In the genomic region with DNA sequence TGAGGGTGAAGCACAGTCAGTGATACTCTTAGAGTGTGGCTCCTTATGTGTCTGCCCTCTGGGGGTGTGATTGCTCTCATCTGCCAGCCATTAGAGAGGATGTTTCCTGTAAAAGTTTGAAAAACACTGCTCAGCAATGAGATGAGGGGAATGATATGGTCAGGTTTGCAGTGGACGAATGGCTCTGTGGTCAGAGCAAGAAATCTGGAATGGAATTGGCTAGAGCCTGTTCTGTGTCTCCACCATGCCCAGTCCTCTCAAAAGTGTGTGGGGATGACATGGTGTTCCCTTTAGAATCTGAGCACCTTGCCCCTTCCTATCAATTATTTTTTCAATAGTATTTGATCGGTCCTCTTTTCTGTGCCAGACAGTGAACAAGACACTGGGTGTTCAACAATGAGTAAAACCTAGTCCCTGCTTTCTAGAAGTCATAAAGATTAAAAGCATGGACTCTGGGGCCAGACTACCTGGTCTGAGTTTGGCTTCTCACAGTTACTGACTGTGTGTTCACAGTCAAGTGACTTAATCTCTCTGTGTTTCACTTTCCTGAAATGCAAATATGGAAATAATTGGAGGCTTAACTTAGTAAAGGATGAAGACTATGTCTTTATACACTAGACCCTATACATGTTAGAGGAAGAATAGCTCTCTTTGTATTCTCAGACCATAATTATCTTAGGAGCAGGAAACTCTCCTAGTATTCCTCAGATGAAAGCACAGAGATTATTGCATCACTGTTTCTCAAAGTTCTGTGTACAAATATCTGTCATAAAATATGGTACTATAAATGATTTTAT, we compare ENCODE assay signal across 13 cellular contexts. TPM values are rescaled to one million over a fixed set of nuclear protein-coding genes. Genes with fewer than 3 reads are reported as not detected.
DNase-seq lines count a peak whose midpoint lies in the region; ATAC-seq, FAIRE-seq and TF ChIP-seq lines count a peak whose summit lies in the region.
"Had no signal": no experiment of that assay in that cellular context is flagged by ENCODE, and none has a peak within 500 bp of the region (broad histone marks: within the 10 kb centered on the region; RNA-seq: fewer than 3 reads in every experiment).

No MANE protein-coding gene starts in this region.

- H3K9me3 ChIP-seq in iPS-15b (ENCODE audit: control insufficient read depth, insufficient read depth, low read length) (no peaks in the 10 kb centered on the region), psoas muscle (no peaks in the 10 kb centered on the region), pancreas (no peaks in the 10 kb centered on the region), Caco-2 (no peaks in the 10 kb centered on the region)

- no peak for TF ChIP-seq CTCF in Calu3 (IDR thresholded peaks at IDR 0.05; ENCODE audit: unreplicated experiment)
- no peak for TF ChIP-seq CTCF in psoas muscle (IDR thresholded peaks at IDR 0.05)
- no peak for TF ChIP-seq CTCF in pancreas (IDR thresholded peaks at IDR 0.05)
- no peak for TF ChIP-seq CTCF in Caco-2 (IDR thresholded peaks at IDR 0.05; ENCODE audit: insufficient read depth in 1 of 2, low read depth in 1 of 2, low read length in 1 of 2, severe bottlenecking in 1 of 2, unreplicated experiment in 1 of 2)

- H3K4me1 ChIP-seq in iPS-15b (ENCODE audit: control insufficient read depth, insufficient read depth, low read length) (peaks cover 26% of the 10 kb centered on the region), psoas muscle (peaks cover 6% of the 10 kb centered on the region), pancreas (no peaks in the 10 kb centered on the region), Caco-2 (no peaks in the 10 kb centered on the region)

- H3K36me3 ChIP-seq in iPS-15b (ENCODE audit: control insufficient read depth, insufficient read depth, low read length), result no peaks in the 10 kb centered on the region
- no peaks in the 10 kb centered on the region for H3K36me3 ChIP-seq in psoas muscle (ENCODE audit: insufficient read depth in 1 of 2, low read depth in 1 of 2)
- no peaks in the 10 kb centered on the region for H3K36me3 ChIP-seq in pancreas
- H3K36me3 ChIP-seq in Caco-2 (ENCODE audit: control insufficient read depth, insufficient read depth, low read length), result no peaks in the 10 kb centered on the region

- H3K4me1 Mint-ChIP-seq in Calu3 (ENCODE audit: low read depth, unreplicated experiment) (peaks cover 8% of the 10 kb centered on the region), Caco-2 (ENCODE audit: low read depth, unreplicated experiment) (peaks cover 22% of the 10 kb centered on the region)
- H3K4me1 Mint-ChIP-seq: activated T-helper 17 cell treated with anti-CD3 and anti-CD28 coated beads, Interleukin-2, amount 50 U/mL, for 72 hours had no signal

- H3K9me3 Mint-ChIP-seq in Calu3 (ENCODE audit: low read depth, unreplicated experiment) (peaks cover 4% of the 10 kb centered on the region), Caco-2 (ENCODE audit: unreplicated experiment) (peaks cover 6% of the 10 kb centered on the region)

- CTCF ChIA-PET in Calu3 (lab: Charles Lee) (no interaction called here), Caco-2 (lab: Charles Lee) (no interaction called here)

- peak overlapping the region; percentile 91 for H3K4me3 ChIP-seq in iPS-15b (ENCODE audit: low read depth, low read length)
- peak overlapping the region; percentile 86 for H3K4me3 ChIP-seq in psoas muscle
- no peak overlapping the region for H3K4me3 ChIP-seq in pancreas
- no peak overlapping the region for H3K4me3 ChIP-seq in Caco-2 (ENCODE audit: low read depth, low read length)
- H3K4me3 ChIP-seq: SK-N-MC had no signal

- in situ Hi-C loops in SK-MEL-5 (cut with HindIII; ENCODE audit: low pct_unique_long_range_greater_than_20kb, low sequenced_read_pairs), result no loop called here

- H3K27ac ChIP-seq in psoas muscle (peak overlapping the region; percentile 94), pancreas (peak overlapping the region in 1 of 4 donors; percentile 0)
- H3K27ac ChIP-seq: SK-N-MC had no signal

- 49 to 65% (median 57%) methylated on average over 2 of the region's 2 CpGs for WGBS in psoas muscle, 3 donors
- 56 to 71% methylated on average over 2 of the region's 2 CpGs for WGBS in pancreas, 2 donors

- H3K9ac ChIP-seq in iPS-15b (ENCODE audit: low read depth, low read length), result no peak overlapping the region

- ATAC-seq in psoas muscle (peak in 3 of 4 donors; percentile 5 to 13 (median 8)), pancreas (no peak)
- ATAC-seq: activated T-helper 17 cell treated with anti-CD3 and anti-CD28 coated beads, Interleukin-2, amount 50 U/mL, for 72 hours had no signal

- H3K4me3 Mint-ChIP-seq in Calu3 (ENCODE audit: low read depth, unreplicated experiment) (no peak overlapping the region), Caco-2 (ENCODE audit: unreplicated experiment) (no peak overlapping the region)
- H3K4me3 Mint-ChIP-seq: activated T-helper 17 cell treated with anti-CD3 and anti-CD28 coated beads, Interleukin-2, amount 50 U/mL, for 72 hours had no signal

- DNase-seq in Calu3 (no peak), SK-MEL-5 (ENCODE audit: low read depth, low spot score) (peak; percentile 55), psoas muscle (no peak), pancreas (no peak), Caco-2 (no peak), SHP77 treated with DMSO at 0.1 percent for 48 hours (lab: John Stamatoyannopoulos, UW) (no peak)
- no peak for DNase-seq in stimulated activated CD4-positive, alpha-beta T cell treated with anti-CD3 and anti-CD28 coated beads, Interleukin-4, amount 100 ng/mL, for 1 hour

- BruUV-seq in Calu3 (replicated peaks; lab: Mats Ljungman, UMichigan), result no TSS peak
- BruUV-seq in Caco-2 (replicated peaks; lab: Mats Ljungman, UMichigan), result no TSS peak

- H3K27me3 Mint-ChIP-seq in Calu3 (ENCODE audit: unreplicated experiment), result no peaks in the 10 kb centered on the region
- no peaks in the 10 kb centered on the region for H3K27me3 Mint-ChIP-seq in Caco-2 (ENCODE audit: insufficient read depth, unreplicated experiment)

- no peak for FAIRE-seq in pancreas (lab: Jason Lieb, UNC)
- FAIRE-seq: bronchial epithelial cell, GM18507, urothelium cell line had no signal

- H3K27me3 ChIP-seq in iPS-15b (ENCODE audit: control insufficient read depth, insufficient read depth, low read length) (no peaks in the 10 kb centered on the region), psoas muscle (ENCODE audit: insufficient read depth in 3 of 3, low read length in 2 of 3) (no peaks in the 10 kb centered on the region), pancreas (no peaks in the 10 kb centered on the region), Caco-2 (replicated peaks; ENCODE audit: control insufficient read depth, insufficient read depth, low read length) (no peaks in the 10 kb centered on the region)

- POLR2A ChIA-PET in Caco-2 (lab: Charles Lee), result no interaction called here

- peak overlapping the region; percentile 32 for H3K27ac Mint-ChIP-seq in Calu3 (ENCODE audit: unreplicated experiment)
- H3K27ac Mint-ChIP-seq in Caco-2 (ENCODE audit: unreplicated experiment), result no peak overlapping the region
- H3K27ac Mint-ChIP-seq: activated T-helper 17 cell treated with anti-CD3 and anti-CD28 coated beads, Interleukin-2, amount 50 U/mL, for 72 hours had no signal

- intact Hi-C loops in Calu3 (cut with micrococcal nuclease; ENCODE audit: unreplicated experiment) (no loop called here), psoas muscle (cut with DNase I) (no loop called here), pancreas (cut with DNase I) (no loop called here), Caco-2 (cut with micrococcal nuclease; ENCODE audit: unreplicated experiment) (no loop called here)

- H3K36me3 Mint-ChIP-seq in Calu3 (ENCODE audit: insufficient read depth, unreplicated experiment), result no peaks in the 10 kb centered on the region
- H3K36me3 Mint-ChIP-seq in Caco-2 (ENCODE audit: insufficient read depth, unreplicated experiment), result no peaks in the 10 kb centered on the region

RNA-seq across cellular contexts. Expression of gene ACSS3, which starts 1.6 kb away (rescaled TPM):
- total RNA-seq in Calu3 (2022) (0.21 and 0.47 TPM in 2 replicates), psoas muscle (10 to 100 TPM in 3 of 4 donors, 1 to 10 TPM in 1; 7.1 to 21.9 (median 14.5) TPM), pancreas (1 to 10 TPM; 1.4 to 5.6 (median 2.9) TPM), Caco-2 (2022) (0.70 and 0.95 TPM in 2 replicates)
- not detected in 2 replicates for total RNA-seq in SK-MEL-5 (2014; rRNA removed; shearing (Covaris generic))
- 0.03 TPM in 1 of 2 replicates, not detected in the other for polyA plus RNA-seq in SK-MEL-5 (2015; cell fraction: cytosol; rRNA removed)
- polyA plus RNA-seq in SK-MEL-5 (2015; cell fraction: nucleus; rRNA removed), result 0.11 TPM in 1 of 2 replicates, not detected in the other
- polyA plus RNA-seq in psoas muscle (1 to 10 TPM; 1.3 to 5.4 (median 3.0) TPM), pancreas (1 to 10 TPM; 1.9 to 2.1 TPM)
- total RNA-seq: activated T-helper 17 cell treated with anti-CD3 and anti-CD28 coated beads, Interleukin-2, amount 50 U/mL, for 72 hours had no signal

Comparison
In these comparisons a context has a peak if more than half of its experiments do, and no peak if none do; other contexts are left out.
1. H3K4me3 ChIP-seq: peak in iPS-15b (single experiment) and psoas muscle (single experiment); none in pancreas (0 of 4) and Caco-2 (single experiment).
2. ATAC-seq: peak in psoas muscle (3 of 4); none in pancreas (0 of 4).